In the genomic region with DNA sequence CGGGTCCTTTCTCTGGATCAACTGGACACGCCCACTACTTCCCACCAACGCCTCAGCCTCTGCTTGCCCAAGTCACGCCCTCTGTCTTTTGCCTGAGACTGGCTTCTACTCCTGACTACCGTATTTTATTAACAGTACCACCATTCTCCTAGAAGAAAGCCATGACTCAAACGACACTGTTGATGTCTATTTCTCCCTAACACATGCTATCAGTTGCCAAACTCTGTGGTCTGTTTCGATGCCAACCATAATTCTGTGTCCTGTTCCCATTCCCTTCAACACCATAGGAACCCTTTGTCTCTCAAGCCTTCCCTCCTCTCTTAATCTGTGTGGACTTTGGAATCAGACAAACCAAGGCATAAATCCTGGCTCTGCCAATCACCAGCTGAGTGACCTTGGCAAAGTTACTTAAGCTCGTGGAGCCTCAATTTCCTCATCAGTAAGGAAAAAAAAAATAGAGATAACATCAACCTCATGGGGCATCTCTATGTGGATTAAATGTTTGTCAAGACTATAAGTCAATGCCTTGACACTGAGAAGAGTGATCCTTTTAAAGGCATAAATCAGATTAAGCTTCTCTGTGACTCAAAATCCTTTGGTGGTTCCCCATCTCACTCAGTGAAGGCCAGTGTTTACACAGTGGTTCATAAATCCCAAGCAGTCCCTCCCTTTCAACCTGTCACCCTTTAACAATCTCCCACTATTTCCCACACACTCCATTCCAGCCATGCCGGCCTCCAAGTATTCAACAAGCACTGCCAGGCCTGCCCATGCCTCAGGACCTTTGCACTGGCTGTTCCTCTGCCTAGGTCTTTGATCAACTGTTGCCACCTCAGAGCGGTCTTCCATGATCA, we compare ENCODE assay signal across 13 cellular contexts. TPM values are rescaled to one million over a fixed set of nuclear protein-coding genes. Genes with fewer than 3 reads are reported as not detected.
A peak's percentile ranks its signal among the peaks of the same experiment; 100 is the strongest.
DNase-seq lines count a peak whose midpoint lies in the region; ATAC-seq, FAIRE-seq and TF ChIP-seq lines count a peak whose summit lies in the region.
"Had no signal": no experiment of that assay in that cellular context is flagged by ENCODE, and none has a peak within 500 bp of the region (broad histone marks: within the 10 kb centered on the region; RNA-seq: fewer than 3 reads in every experiment).

No MANE protein-coding gene starts in this region.

- H3K27me3 Mint-ChIP-seq in CD8-positive, alpha-beta T cell (ENCODE audit: low read depth) = no peaks in the 10 kb centered on the region
- H3K27me3 Mint-ChIP-seq: activated B cell treated with CpG ODN at 0.5 μM for 24 hours, brain had no signal

- H3K36me3 Mint-ChIP-seq in CD8-positive, alpha-beta T cell = peaks cover 15% of the 10 kb centered on the region
- H3K36me3 Mint-ChIP-seq: brain had no signal

- no peak for FAIRE-seq in pancreas (lab: Jason Lieb, UNC)
- FAIRE-seq: GM12878 had no signal

- peak overlapping the region; percentile 53 to 73 (median 66) for H3K27ac ChIP-seq in pancreas
- no peak overlapping the region for H3K27ac ChIP-seq in CD8-positive, alpha-beta T cell (ENCODE audit: low read depth, low read length)

- TF ChIP-seq CTCF in cardiac fibroblast (IDR thresholded peaks at IDR 0.05; ENCODE audit: low read depth, low read length) = no peak
- TF ChIP-seq CTCF in pancreas (IDR thresholded peaks at IDR 0.05) = no peak
- no peak for TF ChIP-seq CTCF in CD8-positive, alpha-beta T cell (IDR thresholded peaks at IDR 0.05)

- no peaks in the 10 kb centered on the region for H3K9me3 ChIP-seq in pancreas
- no peaks in the 10 kb centered on the region for H3K9me3 ChIP-seq in CD8-positive, alpha-beta T cell (ENCODE audit: low read length)

- peak; percentile 69 to 85 (median 74) for ATAC-seq in pancreas
- ATAC-seq in CD8-positive, alpha-beta T cell = no peak
- ATAC-seq: GM12878 had no signal

- no peaks in the 10 kb centered on the region for H3K27me3 ChIP-seq in pancreas
- H3K27me3 ChIP-seq in CD8-positive, alpha-beta T cell (ENCODE audit: insufficient read depth, low read length) = no peaks in the 10 kb centered on the region

- POLR2A ChIA-PET in CD8-positive, alpha-beta T cell (lab: Charles Lee) = interaction anchor here (0.9 kb wide), 1 partner anchor 7 kb away, joined by 3 read pairs; no protein-coding TSS in a partner anchor

- no peak overlapping the region for H3K4me3 Mint-ChIP-seq in CD8-positive, alpha-beta T cell
- H3K4me3 Mint-ChIP-seq: activated B cell treated with CpG ODN at 0.5 μM for 24 hours, brain had no signal

- no peak overlapping the region for H3K27ac Mint-ChIP-seq in CD8-positive, alpha-beta T cell
- H3K27ac Mint-ChIP-seq: activated B cell treated with CpG ODN at 0.5 μM for 24 hours, brain had no signal

- WGBS in pancreas, 2 donors = 23 to 26% methylated on average over 10 of the region's 10 CpGs

- DNase-seq in GF-D8 (lab: John Stamatoyannopoulos, UW) = peak; percentile 43
- DNase-seq in NCI-H524 (lab: John Stamatoyannopoulos, UW) = peak; percentile 68 to 85
- DNase-seq in cardiac fibroblast (ENCODE audit: low read depth in 2 of 2) = peak; percentile 53 to 59
- DNase-seq in pancreas = peak in 4 of 6 donors; percentile 49 to 61 (median 56)
- no peak for DNase-seq in activated effector memory CD4-positive, alpha-beta T cell treated with anti-CD3 and anti-CD28 coated beads, Interleukin-2, amount 50 U/mL, for 16 hours
- DNase-seq in CD8-positive, alpha-beta T cell = no peak
- DNase-seq in iPS-NIHi11 (ENCODE audit: low spot score) = no peak
- DNase-seq in cerebellar cortex (ENCODE audit: low spot score) = no peak
- DNase-seq: activated B cell treated with CpG ODN at 0.5 μM for 24 hours; NCI-H1930; stimulated activated CD4-positive, alpha-beta T cell treated with anti-CD3 and anti-CD28 coated beads, Interleukin-15, amount 100 ng/mL, for 24 hours had no signal

- H3K4me3 ChIP-seq in cardiac fibroblast (replicated peaks in 1 of 2; ENCODE audit: low read depth in 2 of 2, low read length in 2 of 2) (no peak overlapping the region), pancreas (no peak overlapping the region)
- H3K4me3 ChIP-seq in CD8-positive, alpha-beta T cell (ENCODE audit: low read depth, low read length) = no peak overlapping the region
- H3K4me3 ChIP-seq: GM12878 had no signal

- H3K4me1 Mint-ChIP-seq in CD8-positive, alpha-beta T cell (ENCODE audit: low read depth) = peaks cover 31% of the 10 kb centered on the region
- H3K4me1 Mint-ChIP-seq: brain had no signal

- intact Hi-C loops in pancreas (cut with DNase I) = no loop called here
- intact Hi-C loops in CD8-positive, alpha-beta T cell (cut with DNase I, micrococcal nuclease) = loop anchor here in 1 of 2 experiments (2.0 to 5.0 kb wide), 2 partner anchors 18 to 43 kb away; no protein-coding TSS in a partner anchor

- peaks cover 0 to 4% (median 0%) of the 10 kb centered on the region in 3 donors for H3K36me3 ChIP-seq in pancreas
- no peaks in the 10 kb centered on the region for H3K36me3 ChIP-seq in CD8-positive, alpha-beta T cell (ENCODE audit: insufficient read depth, low read length)

- H3K9me3 Mint-ChIP-seq in CD8-positive, alpha-beta T cell = no peaks in the 10 kb centered on the region
- H3K9me3 Mint-ChIP-seq: activated B cell treated with CpG ODN at 0.5 μM for 24 hours, brain had no signal

- peaks cover 45 to 60% (median 48%) of the 10 kb centered on the region in 3 donors for H3K4me1 ChIP-seq in pancreas
- peaks cover 37% of the 10 kb centered on the region for H3K4me1 ChIP-seq in CD8-positive, alpha-beta T cell (ENCODE audit: insufficient read depth, low read length)

- CTCF ChIA-PET in CD8-positive, alpha-beta T cell (lab: Charles Lee) = interaction anchor here (1.0 to 1.4 kb wide), 4 partner anchors 36 to 165 kb away, joined by 3 to 5 read pairs (median 4); no protein-coding TSS in a partner anchor

RNA-seq across cellular contexts. Expression of gene ERN1, which starts 45.6 kb away (rescaled TPM):
- 100 to 1,000 TPM in 1 of 6 donors, 10 to 100 TPM in 5; 37.0 to 151 (median 42.9) TPM for total RNA-seq in pancreas
- 10 to 100 TPM; 10.4 to 19.8 TPM for polyA plus RNA-seq in pancreas
- total RNA-seq in CD8-positive, alpha-beta T cell = 10 to 100 TPM; 57.1 to 64.0 TPM

Comparison
In these comparisons a context has a peak if more than half of its experiments do, and no peak if none do; other contexts are left out.
1. DNase-seq: peak in GF-D8 (single experiment), NCI-H524 (2 of 2), cardiac fibroblast (2 of 2) and pancreas (4 of 6); none in activated effector memory CD4-positive, alpha-beta T cell treated with anti-CD3 and anti-CD28 coated beads, Interleukin-2, amount 50 U/mL, for 16 hours (single experiment), CD8-positive, alpha-beta T cell (0 of 7), iPS-NIHi11 (single experiment) and cerebellar cortex (single experiment).